14 cellular contexts compared by ENCODE assay signal in genomic region chr2:240449764-240450531, GRCh38. TPM values are rescaled to one million over a fixed set of nuclear protein-coding genes. Genes with fewer than 3 reads are reported as not detected.
DNase-seq lines count a peak whose midpoint lies in the region; ATAC-seq, FAIRE-seq and TF ChIP-seq lines count a peak whose summit lies in the region.
"Had no signal": no experiment of that assay in that cellular context is flagged by ENCODE, and none has a peak within 500 bp of the region (broad histone marks: within the 10 kb centered on the region; RNA-seq: fewer than 3 reads in every experiment).

No MANE protein-coding gene starts in this region.

- H3K27me3 ChIP-seq in HepG2 (ENCODE audit: control insufficient read depth in 1 of 2, insufficient read depth in 2 of 2, low read length in 2 of 2) = peaks cover 30 to 68% of the 10 kb centered on the region in 2 experiments; a peak in 4 of 5 replicates
- no peaks in the 10 kb centered on the region for H3K27me3 ChIP-seq in right lobe of liver
- H3K27me3 ChIP-seq in SJCRH30 = no peaks in the 10 kb centered on the region
- H3K27me3 ChIP-seq in right cardiac atrium (ENCODE audit: control insufficient read depth, insufficient read depth) = no peaks in the 10 kb centered on the region

- H3K9me3 ChIP-seq in HepG2 (ENCODE audit: low read length) = no peaks in the 10 kb centered on the region
- H3K9me3 ChIP-seq in right lobe of liver = no peaks in the 10 kb centered on the region
- no peaks in the 10 kb centered on the region for H3K9me3 ChIP-seq in SJCRH30 (replicated peaks)
- H3K9me3 ChIP-seq in right cardiac atrium (ENCODE audit: control insufficient read depth, low read length) = no peaks in the 10 kb centered on the region
- H3K9me3 ChIP-seq: Peyer's patch had no signal

- no peak for DNase-seq in HepG2 (ENCODE audit: low spot score)
- DNase-seq in right lobe of liver = no peak
- peak; percentile 64 to 69 for DNase-seq in SJCRH30
- DNase-seq in right cardiac atrium = peak; percentile 13 to 35 (median 17)
- no peak for DNase-seq in amniotic stem cell (lab: John Stamatoyannopoulos, UW)
- no peak for DNase-seq in NCI-H2029 treated with DMSO at 0.1 percent for 48 hours (lab: John Stamatoyannopoulos, UW)
- no peak for DNase-seq in DMS79 treated with DMSO at 0.1 percent for 48 hours (lab: John Stamatoyannopoulos, UW)
- DNase-seq: activated gamma-delta T cell treated with Interleukin-2 at 50 U/mL for 16 hours; CD4-positive, CD25-positive, alpha-beta regulatory T cell; Peyer's patch had no signal

- 51% methylated on average over 17 of the region's 22 CpGs for WGBS in HepG2 (ENCODE audit: low lambda C conversion rate)
- 81% methylated on average over 14 of the region's 22 CpGs for WGBS in right lobe of liver (ENCODE audit: insufficient coverage, low coverage, low lambda C conversion rate, missing lambda C conversion rate)
- WGBS in right cardiac atrium = 67% methylated on average over 22 of the region's 22 CpGs

- no peak overlapping the region for H2AFZ ChIP-seq in HepG2 (ENCODE audit: low read length)

- in situ Hi-C loops in HepG2 (cut with HindIII; ENCODE audit: extremely low pct_ligation_motif_present, low pct_unique_long_range_greater_than_20kb) = no loop called here

- no peaks in the 10 kb centered on the region for H3K79me2 ChIP-seq in HepG2 (ENCODE audit: insufficient read depth, low read length)

- no TSS peak for BruUV-seq in HepG2 (replicated peaks; lab: Mats Ljungman, UMichigan)

- no peak for TF ChIP-seq RAD21 in HepG2 (CRISPR knock-in tag; IDR thresholded peaks at IDR 0.05)

- intact Hi-C loops in HepG2 (cut with micrococcal nuclease; ENCODE audit: unreplicated experiment) (no loop called here), right lobe of liver (cut with DNase I) (no loop called here), right cardiac atrium (cut with DNase I) (no loop called here)

- H3K9ac ChIP-seq in HepG2 (ENCODE audit: insufficient read depth, low read depth, low read length) = no peak overlapping the region

- TF ChIP-seq POLR2A in HepG2 (IDR thresholded peaks at IDR 0.05; ENCODE audit: insufficient read depth in 1 of 2, low read depth in 2 of 2, low read length in 2 of 2) (no peak), right lobe of liver (IDR thresholded peaks at IDR 0.05) (no peak)

- H3K36me3 ChIP-seq in HepG2 (replicated peaks in 1 of 2; ENCODE audit: control insufficient read depth in 1 of 2, insufficient read depth in 2 of 2, low read length in 2 of 2) = no peaks in the 10 kb centered on the region
- no peaks in the 10 kb centered on the region for H3K36me3 ChIP-seq in right lobe of liver
- H3K36me3 ChIP-seq in SJCRH30 = peaks cover 16% of the 10 kb centered on the region
- H3K36me3 ChIP-seq: Peyer's patch had no signal

- H4K20me1 ChIP-seq in HepG2 (ENCODE audit: insufficient read depth, low read length) = peaks cover 15% of the 10 kb centered on the region; the same call in 1 of the 2 replicates

- H3K27ac ChIP-seq in HepG2 (ENCODE audit: extremely low read length, insufficient read depth, low read length) (no peak overlapping the region), right lobe of liver (no peak overlapping the region), SJCRH30 (no peak overlapping the region; the same call in 1 of the 2 replicates), right cardiac atrium (ENCODE audit: low read length) (no peak overlapping the region)
- H3K27ac ChIP-seq: Peyer's patch, VCaP had no signal

- CTCF ChIA-PET in HepG2 (lab: Yijun Ruan, JAX; ENCODE audit: low intra/inter-chr PET ratio, low total read pairs) = no interaction called here

- POLR2A ChIA-PET in HepG2 (lab: Yijun Ruan, JAX) = interaction anchor here (1.2 kb wide), 1 partner anchor 198 kb away, joined by 3 read pairs; no protein-coding TSS in a partner anchor

- H3K4me3 ChIP-seq in HepG2 (replicated peaks in 1 of 3; ENCODE audit: insufficient read depth in 1 of 3, low read depth in 2 of 3, low read length in 3 of 3) = no peak overlapping the region
- no peak overlapping the region for H3K4me3 ChIP-seq in right lobe of liver
- H3K4me3 ChIP-seq in SJCRH30 = no peak overlapping the region
- no peak overlapping the region for H3K4me3 ChIP-seq in right cardiac atrium (ENCODE audit: low read length)
- H3K4me3 ChIP-seq: K562, Peyer's patch had no signal

- no peak overlapping the region for H3K4me2 ChIP-seq in HepG2 (ENCODE audit: low read depth, low read length)

- TF ChIP-seq CTCF in HepG2 (CRISPR knock-in tag; IDR thresholded peaks at IDR 0.05) (no peak), right lobe of liver (IDR thresholded peaks at IDR 0.05) (no peak)

- TF ChIP-seq EP300 in HepG2 (IDR thresholded peaks at IDR 0.05; ENCODE audit: low read depth in 2 of 2, low read length in 2 of 2) = no peak
- TF ChIP-seq EP300 in HepG2 (CRISPR knock-in tag; IDR thresholded peaks at IDR 0.05; ENCODE audit: borderline replicate concordance) = no peak

- ATAC-seq in HepG2 (no peak), right lobe of liver (no peak), right cardiac atrium (no peak), HG03095 (IDR thresholded peaks at IDR 0.05; ENCODE audit: unreplicated experiment) (no peak)
- ATAC-seq: K562 had no signal

- FAIRE-seq in HepG2 (lab: Jason Lieb, UNC) = no peak
- FAIRE-seq: GM12892, K562 had no signal

- H3K4me1 ChIP-seq in HepG2 (ENCODE audit: insufficient read depth, low read length) = peaks cover 15% of the 10 kb centered on the region
- H3K4me1 ChIP-seq in right lobe of liver = peaks cover 0 to 4% (median 0%) of the 10 kb centered on the region in 4 donors
- H3K4me1 ChIP-seq in SJCRH30 = peaks cover 23% of the 10 kb centered on the region
- peaks cover 4% of the 10 kb centered on the region for H3K4me1 ChIP-seq in right cardiac atrium (ENCODE audit: control insufficient read depth, insufficient read depth, low read length)

TF ChIP-seq in HepG2, 621 proteins besides CTCF, POLR2A, EP300 and RAD21 (continues in another document):
- TF ChIP-seq RBAK (CRISPR knock-in tag; IDR thresholded peaks at IDR 0.05) = no peak
- no peak for TF ChIP-seq NKX3-1 (CRISPR knock-in tag; IDR thresholded peaks at IDR 0.05)
- TF ChIP-seq, protein P1, sequence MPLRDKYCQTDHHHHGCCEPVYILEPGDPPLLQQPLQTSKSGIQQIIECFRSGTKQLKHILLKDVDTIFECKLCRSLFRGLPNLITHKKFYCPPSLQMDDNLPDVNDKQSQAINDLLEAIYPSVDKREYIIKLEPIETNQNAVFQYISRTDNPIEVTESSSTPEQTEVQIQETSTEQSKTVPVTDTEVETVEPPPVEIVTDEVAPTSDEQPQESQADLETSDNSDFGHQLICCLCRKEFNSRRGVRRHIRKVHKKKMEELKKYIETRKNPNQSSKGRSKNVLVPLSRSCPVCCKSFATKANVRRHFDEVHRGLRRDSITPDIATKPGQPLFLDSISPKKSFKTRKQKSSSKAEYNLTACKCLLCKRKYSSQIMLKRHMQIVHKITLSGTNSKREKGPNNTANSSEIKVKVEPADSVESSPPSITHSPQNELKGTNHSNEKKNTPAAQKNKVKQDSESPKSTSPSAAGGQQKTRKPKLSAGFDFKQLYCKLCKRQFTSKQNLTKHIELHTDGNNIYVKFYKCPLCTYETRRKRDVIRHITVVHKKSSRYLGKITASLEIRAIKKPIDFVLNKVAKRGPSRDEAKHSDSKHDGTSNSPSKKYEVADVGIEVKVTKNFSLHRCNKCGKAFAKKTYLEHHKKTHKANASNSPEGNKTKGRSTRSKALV (CRISPR knock-in tag; IDR thresholded peaks at IDR 0.05) = 0 out of 2 replicates have a peak, but pooled peaks have one; percentile 7

RNA-seq across cellular contexts. Expression of gene GPC1, which starts 14.5 kb away (rescaled TPM):
- 2.1 and 5.5 TPM in 2 replicates for total RNA-seq in HepG2 (2016; rRNA removed; fragmentation: Illumina TruSeq; extraction: Trizol)
- 0.91 and 1.6 TPM in 2 replicates for total RNA-seq in HepG2 (2016; cell fraction: cytosol; rRNA removed; fragmentation: Illumina TruSeq; extraction: Trizol; ENCODE audit: low read depth)
- 1.8 and 5.2 TPM in 2 replicates for total RNA-seq in HepG2 (2016; cell fraction: insoluble cytoplasmic fraction; rRNA removed; fragmentation: Illumina TruSeq; extraction: Trizol)
- total RNA-seq in HepG2 (2016; cell fraction: membrane; rRNA removed; fragmentation: Illumina TruSeq; extraction: Trizol) = 1.9 and 2.0 TPM in 2 replicates
- total RNA-seq in HepG2 (2016; cell fraction: nucleus; rRNA removed; fragmentation: Illumina TruSeq; extraction: Trizol) = 5.4 and 7.0 TPM in 2 replicates
- 4.0 and 4.8 TPM in 2 replicates for polyA plus RNA-seq in HepG2 (2011; rRNA removed)
- 2.4 and 5.8 TPM in 2 replicates for polyA plus RNA-seq in HepG2 (2011; cell fraction: cytosol; rRNA removed)
- polyA plus RNA-seq in HepG2 (2011; cell fraction: nucleus; rRNA removed) = 6.0 and 8.9 TPM in 2 replicates
- 1.1 and 2.2 TPM in 2 replicates for polyA plus RNA-seq in HepG2 (2012)
- polyA plus RNA-seq in HepG2 (2016; cell fraction: cytosol; fragmentation: Illumina TruSeq; extraction: Trizol; ENCODE audit: low read depth) = 1.3 and 1.7 TPM in 2 replicates
- polyA plus RNA-seq in HepG2 (2016; cell fraction: insoluble cytoplasmic fraction; fragmentation: Illumina TruSeq; extraction: Trizol; ENCODE audit: low read depth) = 3.2 and 3.7 TPM in 2 replicates
- 2.1 and 3.5 TPM in 2 replicates for polyA plus RNA-seq in HepG2 (2016; cell fraction: membrane; fragmentation: Illumina TruSeq; extraction: Trizol; ENCODE audit: low read depth)
- polyA plus RNA-seq in HepG2 (2016; cell fraction: nucleus; fragmentation: Illumina TruSeq; extraction: Trizol; ENCODE audit: insufficient read depth, low read depth) = 12.8 and 13.1 TPM in 2 replicates
- polyA minus RNA-seq in HepG2 (2011; rRNA and poly(A)+ RNA removed; ENCODE audit: low replicate concordance) = 9.2 and 40.8 TPM in 2 replicates
- 7.8 and 8.3 TPM in 2 replicates for polyA minus RNA-seq in HepG2 (2011; cell fraction: cytosol; rRNA and poly(A)+ RNA removed)
- 2.1 and 4.8 TPM in 2 replicates for polyA minus RNA-seq in HepG2 (2011; cell fraction: nucleus; rRNA and poly(A)+ RNA removed)
- total RNA-seq in right lobe of liver = 10 to 100 TPM; 20.7 to 44.5 (median 27.8) TPM
- total RNA-seq in SJCRH30 (2014; rRNA removed; shearing (Covaris generic)) = 73.9 and 78.1 TPM in 2 replicates
- total RNA-seq in right cardiac atrium = 100 to 1,000 TPM in 2 of 4 donors, 10 to 100 TPM in 2; 75.8 to 107 (median 94.8) TPM
- polyA plus RNA-seq in right cardiac atrium = 118 TPM

Comparison
In these comparisons a context has a peak if more than half of its experiments do, and no peak if none do; other contexts are left out.
1. DNase-seq: peak in SJCRH30 (2 of 2) and right cardiac atrium (3 of 3); none in HepG2 (single experiment), right lobe of liver (0 of 3), amniotic stem cell (single experiment), NCI-H2029 treated with DMSO at 0.1 percent for 48 hours (single experiment) and DMS79 treated with DMSO at 0.1 percent for 48 hours (single experiment).